Comparison of ENCODE assay signal across 17 cellular contexts in the genomic region with DNA sequence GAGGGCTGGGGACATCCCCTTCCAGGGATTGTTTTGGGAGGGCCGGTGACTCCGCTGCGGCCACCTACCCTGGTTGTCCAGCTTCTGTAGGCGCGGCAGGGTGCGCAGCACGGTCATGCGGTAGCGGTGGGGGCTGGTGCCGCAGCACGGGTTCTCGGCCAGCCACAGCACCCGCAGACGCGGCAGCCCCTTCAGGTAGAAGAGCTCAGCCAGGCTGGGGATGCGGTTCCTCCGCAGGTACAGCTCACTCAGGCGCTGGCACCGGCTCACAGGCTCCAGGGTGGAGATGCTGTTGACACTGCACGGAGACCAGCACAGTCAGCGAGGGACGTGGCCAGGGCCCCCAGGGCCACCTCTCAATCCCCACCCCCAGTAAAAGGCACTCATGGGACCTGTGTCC. TPM values are rescaled to one million over a fixed set of nuclear protein-coding genes. Genes with fewer than 3 reads are reported as not detected.
DNase-seq lines count a peak whose midpoint lies in the region; ATAC-seq lines count a peak whose summit lies in the region.
"Had no signal": no experiment of that assay in that cellular context is flagged by ENCODE, and none has a peak within 500 bp of the region (broad histone marks: within the 10 kb centered on the region; RNA-seq: fewer than 3 reads in every experiment).

No MANE protein-coding gene starts in this region.

- H3K4me2 ChIP-seq in mesendoderm (ENCODE audit: low read length), result no peak overlapping the region

- no peak overlapping the region for H3K27ac ChIP-seq in mesendoderm (ENCODE audit: low read depth, low read length)
- H3K27ac ChIP-seq: 22Rv1, GM23248 had no signal

- H3K27me3 ChIP-seq in NT2/D1 (ENCODE audit: insufficient read depth, insufficient read length) (no peaks in the 10 kb centered on the region), mesendoderm (ENCODE audit: insufficient read depth, low read length, poor library complexity) (no peaks in the 10 kb centered on the region)

- H4K5ac ChIP-seq in mesendoderm (ENCODE audit: low read length), result no peak overlapping the region

- H3K79me1 ChIP-seq in mesendoderm (ENCODE audit: low read length), result no peaks in the 10 kb centered on the region

- no peak overlapping the region for H3K18ac ChIP-seq in mesendoderm (ENCODE audit: low read length)

- H3K4me3 Mint-ChIP-seq in activated T-cell treated with anti-CD3 and anti-CD28 coated beads, Interleukin-2, amount 50 U/mL, for 24 hours, result no peak overlapping the region
- no peak overlapping the region for H3K4me3 Mint-ChIP-seq in activated T-cell treated with anti-CD3 and anti-CD28 coated beads, Interleukin-2, amount 50 U/mL, for 4 hours
- no peak overlapping the region for H3K4me3 Mint-ChIP-seq in stimulated activated naive B cell treated with anti-CD40 and anti-IgM and Interleukin-4, amounts not matched to agents 10 μg/mL and 1 μg/mL and 100 μg/mL, for 72 hours
- H3K4me3 Mint-ChIP-seq: CD4-positive, alpha-beta memory T cell had no signal

- no peak overlapping the region for H4K8ac ChIP-seq in mesendoderm (ENCODE audit: low read depth, low read length)

- H3K4me1 ChIP-seq in NT2/D1 (ENCODE audit: insufficient read depth, insufficient read length) (peaks cover 24% of the 10 kb centered on the region), mesendoderm (ENCODE audit: control insufficient read depth, low read depth, low read length) (peaks cover 3% of the 10 kb centered on the region)

- no peak overlapping the region for H3K23ac ChIP-seq in mesendoderm (ENCODE audit: low read length)

- H3K27me3 Mint-ChIP-seq in activated T-cell treated with anti-CD3 and anti-CD28 coated beads, Interleukin-2, amount 50 U/mL, for 24 hours, result no peaks in the 10 kb centered on the region
- no peaks in the 10 kb centered on the region for H3K27me3 Mint-ChIP-seq in activated T-cell treated with anti-CD3 and anti-CD28 coated beads, Interleukin-2, amount 50 U/mL, for 4 hours (ENCODE audit: low read depth)
- H3K27me3 Mint-ChIP-seq in stimulated activated naive B cell treated with anti-CD40 and anti-IgM and Interleukin-4, amounts not matched to agents 10 μg/mL and 1 μg/mL and 100 μg/mL, for 72 hours, result no peaks in the 10 kb centered on the region
- H3K27me3 Mint-ChIP-seq: CD4-positive, alpha-beta memory T cell had no signal

- H3K27ac Mint-ChIP-seq in activated T-cell treated with anti-CD3 and anti-CD28 coated beads, Interleukin-2, amount 50 U/mL, for 24 hours, result peak overlapping the region; percentile 29
- peak overlapping the region; percentile 90 for H3K27ac Mint-ChIP-seq in stimulated activated naive B cell treated with anti-CD40 and anti-IgM and Interleukin-4, amounts not matched to agents 10 μg/mL and 1 μg/mL and 100 μg/mL, for 72 hours

- no peak overlapping the region for H3K4ac ChIP-seq in mesendoderm (ENCODE audit: low read depth, low read length)

- no peak overlapping the region for H2BK5ac ChIP-seq in mesendoderm (ENCODE audit: low read length)

- no peak overlapping the region for H2AK5ac ChIP-seq in mesendoderm (ENCODE audit: low read length)

- WGBS in mesendoderm (ENCODE audit: extremely low coverage, insufficient coverage, low lambda C conversion rate), result no CpG with 5 or more reads among the region's 22 CpGs

- no peak overlapping the region for H2BK120ac ChIP-seq in mesendoderm (ENCODE audit: low read depth, low read length)

- H3K9me3 Mint-ChIP-seq in activated T-cell treated with anti-CD3 and anti-CD28 coated beads, Interleukin-2, amount 50 U/mL, for 24 hours, result no peaks in the 10 kb centered on the region
- no peaks in the 10 kb centered on the region for H3K9me3 Mint-ChIP-seq in activated T-cell treated with anti-CD3 and anti-CD28 coated beads, Interleukin-2, amount 50 U/mL, for 4 hours
- no peaks in the 10 kb centered on the region for H3K9me3 Mint-ChIP-seq in stimulated activated naive B cell treated with anti-CD40 and anti-IgM and Interleukin-4, amounts not matched to agents 10 μg/mL and 1 μg/mL and 100 μg/mL, for 72 hours

- H3K79me2 ChIP-seq in mesendoderm (ENCODE audit: control insufficient read depth, insufficient read depth, low read length), result no peaks in the 10 kb centered on the region

- no peak for DNase-seq in activated T-cell treated with anti-CD3 and anti-CD28 coated beads, Interleukin-2, amount 50 U/mL, for 24 hours
- DNase-seq in activated T-cell treated with anti-CD3 and anti-CD28 coated beads, Interleukin-2, amount 50 U/mL, for 4 hours, result no peak
- no peak for DNase-seq in NT2/D1 (ENCODE audit: low read depth, low spot score)
- DNase-seq in mesendoderm, result no peak
- DNase-seq in stimulated activated naive B cell treated with anti-CD40 and anti-IgM and Interleukin-4, amounts not matched to agents 10 μg/mL and 1 μg/mL and 100 μg/mL, for 72 hours, result no peak
- DNase-seq in stimulated activated CD4-positive, alpha-beta T cell treated with anti-CD3 and anti-CD28 coated beads, Interleukin-4, amount 100 ng/mL, for 1 hour, result no peak
- DNase-seq in NCI-H1417 (lab: John Stamatoyannopoulos, UW), result no peak
- DNase-seq: CD4-positive, alpha-beta memory T cell; DMS153; DMS79 treated with DMSO at 0.1 percent for 48 hours; EL; GM23248; IMR-90 had no signal

- H3K4me3 ChIP-seq in NT2/D1 (ENCODE audit: insufficient read length, low read depth) (no peak overlapping the region), mesendoderm (ENCODE audit: low read length) (no peak overlapping the region)
- H3K4me3 ChIP-seq: GM23248 had no signal

- peaks cover 46% of the 10 kb centered on the region for H3K36me3 Mint-ChIP-seq in activated T-cell treated with anti-CD3 and anti-CD28 coated beads, Interleukin-2, amount 50 U/mL, for 24 hours (ENCODE audit: low read depth)
- H3K36me3 Mint-ChIP-seq in activated T-cell treated with anti-CD3 and anti-CD28 coated beads, Interleukin-2, amount 50 U/mL, for 4 hours (ENCODE audit: insufficient read depth), result peaks cover 7% of the 10 kb centered on the region
- peaks cover 27 to 48% of the 10 kb centered on the region in 2 donors for H3K36me3 Mint-ChIP-seq in stimulated activated naive B cell treated with anti-CD40 and anti-IgM and Interleukin-4, amounts not matched to agents 10 μg/mL and 1 μg/mL and 100 μg/mL, for 72 hours

- peaks cover 5% of the 10 kb centered on the region for H3K4me1 Mint-ChIP-seq in activated T-cell treated with anti-CD3 and anti-CD28 coated beads, Interleukin-2, amount 50 U/mL, for 24 hours (ENCODE audit: low read depth)
- peaks cover 5% of the 10 kb centered on the region for H3K4me1 Mint-ChIP-seq in activated T-cell treated with anti-CD3 and anti-CD28 coated beads, Interleukin-2, amount 50 U/mL, for 4 hours (ENCODE audit: low read depth)
- peaks cover 2 to 11% of the 10 kb centered on the region in 2 donors for H3K4me1 Mint-ChIP-seq in stimulated activated naive B cell treated with anti-CD40 and anti-IgM and Interleukin-4, amounts not matched to agents 10 μg/mL and 1 μg/mL and 100 μg/mL, for 72 hours

- H3K36me3 ChIP-seq in NT2/D1 (ENCODE audit: insufficient read depth, insufficient read length, low read length) (peaks cover 79% of the 10 kb centered on the region), mesendoderm (ENCODE audit: control insufficient read depth, insufficient read depth, low read length) (no peaks in the 10 kb centered on the region)

- H3K56ac ChIP-seq in mesendoderm (ENCODE audit: low read length), result peak overlapping the region; percentile 15

- no peaks in the 10 kb centered on the region for H3K9me3 ChIP-seq in NT2/D1 (ENCODE audit: insufficient read depth, low read length)

- no peak for ATAC-seq in activated T-cell treated with anti-CD3 and anti-CD28 coated beads, Interleukin-2, amount 50 U/mL, for 4 hours
- ATAC-seq in stimulated activated naive B cell treated with anti-CD40 and anti-IgM and Interleukin-4, amounts not matched to agents 10 μg/mL and 1 μg/mL and 100 μg/mL, for 72 hours (replicated peaks), result no peak
- ATAC-seq in GM21515 (IDR thresholded peaks at IDR 0.05; ENCODE audit: unreplicated experiment), result no peak

- H3K9ac ChIP-seq in NT2/D1 (ENCODE audit: insufficient read length, low read depth) (peak overlapping the region; percentile 36), mesendoderm (ENCODE audit: low read length) (no peak overlapping the region)
- H3K9ac ChIP-seq: GM23248 had no signal

- no peak overlapping the region for H2BK15ac ChIP-seq in mesendoderm (replicated peaks; ENCODE audit: low read depth)

RNA-seq across cellular contexts. Expression of a gene that starts 6.2 kb away (rescaled TPM):
- total RNA-seq in activated T-cell treated with anti-CD3 and anti-CD28 coated beads, Interleukin-2, amount 50 U/mL, for 4 hours, result 10 to 100 TPM; 30.2 to 32.7 (median 30.5) TPM
- polyA plus RNA-seq in mesendoderm (2013, experiment 1 of 2), result 10.7 TPM
- polyA plus RNA-seq in mesendoderm (2013, experiment 2 of 2), result 10.9 TPM

RNA-seq across cellular contexts. Expression of a gene that starts 20.5 kb away (rescaled TPM):
- total RNA-seq in activated T-cell treated with anti-CD3 and anti-CD28 coated beads, Interleukin-2, amount 50 U/mL, for 4 hours, result 10 to 100 TPM in 1 of 3 donors, 1 to 10 TPM in 1, under 1 TPM in 1; 0.95 to 21.6 (median 2.5) TPM
- 0.66 TPM for polyA plus RNA-seq in mesendoderm (2013, experiment 1 of 2)
- 0.87 TPM for polyA plus RNA-seq in mesendoderm (2013, experiment 2 of 2)
- total RNA-seq: IMR-90 had no signal
- polyA plus RNA-seq: BJ, GM23248, IMR-90 had no signal

RNA-seq across cellular contexts. Expression of a gene that starts 33.1 kb away (rescaled TPM):
- 100 to 1,000 TPM; 102 to 122 (median 116) TPM for total RNA-seq in activated T-cell treated with anti-CD3 and anti-CD28 coated beads, Interleukin-2, amount 50 U/mL, for 4 hours
- 41.1 TPM for polyA plus RNA-seq in mesendoderm (2013, experiment 1 of 2)
- polyA plus RNA-seq in mesendoderm (2013, experiment 2 of 2), result 42.3 TPM

RNA-seq across cellular contexts. Expression of a gene that starts 47.3 kb away (rescaled TPM):
- total RNA-seq in activated T-cell treated with anti-CD3 and anti-CD28 coated beads, Interleukin-2, amount 50 U/mL, for 4 hours, result not detected
- polyA plus RNA-seq in mesendoderm (2013, experiment 1 of 2), result 0.08 TPM
- 0.10 TPM for polyA plus RNA-seq in mesendoderm (2013, experiment 2 of 2)
- total RNA-seq: A673; CD4-positive, alpha-beta memory T cell; GM23248; IMR-90 had no signal
- polyA plus RNA-seq: GM23248 had no signal
